In the genomic region with DNA sequence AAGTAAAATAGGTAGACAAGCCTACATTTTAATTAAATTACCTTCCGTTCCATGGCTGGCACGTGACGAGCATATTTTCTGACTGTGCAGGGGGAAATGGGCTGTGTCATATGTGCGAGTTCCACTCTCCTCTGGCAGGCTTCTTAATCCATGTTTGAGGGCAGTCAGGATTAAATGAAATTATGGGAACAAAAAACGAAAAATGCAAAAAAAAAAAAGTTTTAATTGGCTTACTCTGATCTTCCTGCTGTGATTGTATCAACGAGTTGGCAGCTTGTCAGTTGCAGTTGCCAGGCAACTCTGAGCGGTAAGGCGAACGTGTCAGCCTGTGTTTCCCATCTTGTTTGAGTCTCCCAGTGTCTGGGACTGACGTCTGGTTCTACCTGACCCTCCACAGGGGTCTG, we compare ENCODE assay signal across 18 cellular contexts.
DNase-seq lines count a peak whose midpoint lies in the region; ATAC-seq, FAIRE-seq and TF ChIP-seq lines count a peak whose summit lies in the region.
"Had no signal": no experiment of that assay in that cellular context is flagged by ENCODE, and none has a peak within 500 bp of the region (broad histone marks: within the 10 kb centered on the region; RNA-seq: fewer than 3 reads in every experiment).

No MANE protein-coding gene starts in this region.

- H3K4me1 ChIP-seq in GM23248 (ENCODE audit: insufficient read depth) (peaks cover 12% of the 10 kb centered on the region), adrenal gland (replicated peaks in 1 of 2) (no peaks in the 10 kb centered on the region), HepG2 (ENCODE audit: insufficient read depth, low read length) (no peaks in the 10 kb centered on the region)
- H3K4me1 ChIP-seq: BLaER1, thyroid gland had no signal

- no peaks in the 10 kb centered on the region for H3K27me3 ChIP-seq in GM23248 (replicated peaks; ENCODE audit: insufficient read depth)
- H3K27me3 ChIP-seq in adrenal gland = no peaks in the 10 kb centered on the region
- H3K27me3 ChIP-seq in HepG2 (ENCODE audit: control insufficient read depth in 1 of 2, insufficient read depth in 2 of 2, low read length in 2 of 2) = peaks cover 0 to 4% of the 10 kb centered on the region in 2 experiments; a peak in 1 of 5 replicates
- H3K27me3 ChIP-seq: BLaER1, thyroid gland had no signal

- no peak overlapping the region for H3K9ac ChIP-seq in GM23248
- H3K9ac ChIP-seq in HepG2 (ENCODE audit: insufficient read depth, low read depth, low read length) = no peak overlapping the region
- H3K9ac ChIP-seq: BLaER1 had no signal

- H3K9me2 ChIP-seq in GM23248 (ENCODE audit: insufficient read depth) = no peaks in the 10 kb centered on the region

- TF ChIP-seq RAD21 in HepG2 (CRISPR knock-in tag; IDR thresholded peaks at IDR 0.05) = no peak

- no peak overlapping the region for H2AFZ ChIP-seq in GM23248
- no peak overlapping the region for H2AFZ ChIP-seq in HepG2 (ENCODE audit: low read length)

- CTCF ChIA-PET in HepG2 (lab: Yijun Ruan, JAX; ENCODE audit: low intra/inter-chr PET ratio, low total read pairs) = no interaction called here

- TF ChIP-seq CTCF in AG09319 (IDR thresholded peaks at IDR 0.05; ENCODE audit: low read depth, low read length) (no peak), adrenal gland (IDR thresholded peaks at IDR 0.05) (no peak), fibroblast of pulmonary artery (IDR thresholded peaks at IDR 0.05; ENCODE audit: low read length, missing control alignments) (no peak), HepG2 (CRISPR knock-in tag; IDR thresholded peaks at IDR 0.05) (no peak)

- H3K27ac ChIP-seq in GM23248 (no peak overlapping the region), adrenal gland (no peak overlapping the region), HepG2 (ENCODE audit: extremely low read length, insufficient read depth, low read length) (no peak overlapping the region)
- H3K27ac ChIP-seq: BLaER1, thyroid gland had no signal

- peaks cover 10% of the 10 kb centered on the region; the same call in 1 of the 2 replicates for H3F3A ChIP-seq in GM23248 (ENCODE audit: insufficient read depth)

- H3K4me2 ChIP-seq in GM23248 (ENCODE audit: unreplicated experiment) (no peak overlapping the region), HepG2 (ENCODE audit: low read depth, low read length) (no peak overlapping the region)
- H3K4me2 ChIP-seq: BLaER1, smooth muscle cell had no signal

- H4K20me1 ChIP-seq in GM23248 (ENCODE audit: insufficient read depth) (no peaks in the 10 kb centered on the region), HepG2 (ENCODE audit: insufficient read depth, low read length) (no peaks in the 10 kb centered on the region)
- H4K20me1 ChIP-seq: BLaER1 had no signal

- no peaks in the 10 kb centered on the region for H3K36me3 ChIP-seq in GM23248 (ENCODE audit: low read depth)
- H3K36me3 ChIP-seq in adrenal gland (replicated peaks in 1 of 2) = no peaks in the 10 kb centered on the region
- no peaks in the 10 kb centered on the region for H3K36me3 ChIP-seq in HepG2 (replicated peaks in 1 of 2; ENCODE audit: control insufficient read depth in 1 of 2, insufficient read depth in 2 of 2, low read length in 2 of 2)
- H3K36me3 ChIP-seq: BLaER1, thyroid gland had no signal

- ATAC-seq in HG03469 (IDR thresholded peaks at IDR 0.05; ENCODE audit: unreplicated experiment) = no peak
- ATAC-seq in HepG2 = no peak

- H3K4me1 Mint-ChIP-seq in T-helper 2 cell treated with Interferon-gamma antibody and Interleukin-4, amounts not matched to agents 5 μg/mL and 100 μg/mL, for 36 hours (ENCODE audit: low read depth) = no peaks in the 10 kb centered on the region

- 7 to 10% methylated on average over 10 of the region's 10 CpGs for WGBS in GM23248 (ENCODE audit: low coverage in 1 of 2, low lambda C conversion rate in 2 of 2, missing lambda C conversion rate in 2 of 2), 2 experiments
- 32 to 39% (median 35%) methylated on average over 10 of the region's 10 CpGs for WGBS in adrenal gland, 4 donors
- WGBS in HepG2 (ENCODE audit: low lambda C conversion rate) = 12% methylated on average over 10 of the region's 10 CpGs

- TF ChIP-seq POLR2A in adrenal gland (IDR thresholded peaks at IDR 0.05) (no peak), HepG2 (IDR thresholded peaks at IDR 0.05; ENCODE audit: insufficient read depth in 1 of 2, low read depth in 2 of 2, low read length in 2 of 2) (no peak)

- POLR2A ChIA-PET in HepG2 (lab: Yijun Ruan, JAX) = no interaction called here

- intact Hi-C loops in adrenal gland (cut with DNase I) (no loop called here), HepG2 (cut with micrococcal nuclease; ENCODE audit: unreplicated experiment) (no loop called here)

- H3K4me3 Mint-ChIP-seq in T-helper 2 cell treated with Interferon-gamma antibody and Interleukin-4, amounts not matched to agents 5 μg/mL and 100 μg/mL, for 36 hours = no peak overlapping the region
- H3K4me3 Mint-ChIP-seq: HFFc6 had no signal

- H3K36me3 Mint-ChIP-seq in T-helper 2 cell treated with Interferon-gamma antibody and Interleukin-4, amounts not matched to agents 5 μg/mL and 100 μg/mL, for 36 hours (ENCODE audit: low read depth) = no peaks in the 10 kb centered on the region

- FAIRE-seq in HepG2 (lab: Jason Lieb, UNC) = no peak
- FAIRE-seq: bronchial epithelial cell had no signal

- peak; percentile 1 for DNase-seq in AG09319 (ENCODE audit: extremely low read depth, low read depth)
- peak; percentile 39 for DNase-seq in GM23248
- DNase-seq in adrenal gland = peak in 4 of 7 donors; percentile 11 to 83 (median 23)
- DNase-seq in fibroblast of pulmonary artery (ENCODE audit: low read depth) = peak; percentile 1
- DNase-seq in T-helper 2 cell treated with Interferon-gamma antibody and Interleukin-4, amounts not matched to agents 5 μg/mL and 100 μg/mL, for 36 hours (ENCODE audit: low spot score) = no peak
- DNase-seq in HepG2 (ENCODE audit: low spot score) = no peak
- no peak for DNase-seq in SW 1271 (lab: John Stamatoyannopoulos, UW)
- DNase-seq: activated CD4-positive, alpha-beta T cell treated with anti-CD3 and anti-CD28 coated beads for 1 hour; activated CD8-positive, alpha-beta memory T cell treated with anti-CD3 and anti-CD28 coated beads, Interleukin-2, amount 50 U/mL, for 48 hours; activated naive CD4-positive, alpha-beta T cell treated with Interleukin-2 at 50 U/mL for 16 hours; HFFc6; Right ventricle myocardium superior; T-helper 2 cell had no signal

- H3K27ac Mint-ChIP-seq in T-helper 2 cell treated with Interferon-gamma antibody and Interleukin-4, amounts not matched to agents 5 μg/mL and 100 μg/mL, for 36 hours = no peak overlapping the region
- H3K27ac Mint-ChIP-seq: HFFc6 had no signal

- H3K27me3 Mint-ChIP-seq in T-helper 2 cell treated with Interferon-gamma antibody and Interleukin-4, amounts not matched to agents 5 μg/mL and 100 μg/mL, for 36 hours (ENCODE audit: low read depth) = no peaks in the 10 kb centered on the region

- no peak overlapping the region for H3K4me3 ChIP-seq in GM23248
- no peak overlapping the region for H3K4me3 ChIP-seq in adrenal gland
- H3K4me3 ChIP-seq in fibroblast of pulmonary artery (replicated peaks; ENCODE audit: low read depth, low read length) = no peak overlapping the region
- no peak overlapping the region for H3K4me3 ChIP-seq in HepG2 (replicated peaks in 1 of 3; ENCODE audit: insufficient read depth in 1 of 3, low read depth in 2 of 3, low read length in 3 of 3)
- H3K4me3 ChIP-seq: BLaER1, smooth muscle cell, thyroid gland had no signal

- in situ Hi-C loops in GM23248 (cut with MboI) (no loop called here), HepG2 (cut with HindIII; ENCODE audit: extremely low pct_ligation_motif_present, low pct_unique_long_range_greater_than_20kb) (no loop called here)

- H3K9me3 Mint-ChIP-seq in T-helper 2 cell treated with Interferon-gamma antibody and Interleukin-4, amounts not matched to agents 5 μg/mL and 100 μg/mL, for 36 hours = no peaks in the 10 kb centered on the region
- H3K9me3 Mint-ChIP-seq: HFFc6 had no signal

- H3K9me3 ChIP-seq in GM23248 (ENCODE audit: low read depth) = no peaks in the 10 kb centered on the region
- H3K9me3 ChIP-seq in adrenal gland (replicated peaks in 1 of 3) = no peaks in the 10 kb centered on the region
- H3K9me3 ChIP-seq in HepG2 (ENCODE audit: low read length) = no peaks in the 10 kb centered on the region
- H3K9me3 ChIP-seq: BLaER1, thyroid gland had no signal

- no peaks in the 10 kb centered on the region for H3K79me2 ChIP-seq in GM23248 (ENCODE audit: insufficient read depth)
- H3K79me2 ChIP-seq in HepG2 (ENCODE audit: insufficient read depth, low read length) = no peaks in the 10 kb centered on the region

- no peak for TF ChIP-seq EP300 in HepG2 (IDR thresholded peaks at IDR 0.05; ENCODE audit: low read depth in 2 of 2, low read length in 2 of 2)
- TF ChIP-seq EP300 in HepG2 (CRISPR knock-in tag; IDR thresholded peaks at IDR 0.05; ENCODE audit: borderline replicate concordance) = no peak

- no TSS peak for BruUV-seq in HepG2 (replicated peaks; lab: Mats Ljungman, UMichigan)

TF ChIP-seq in HepG2, 621 proteins besides CTCF, POLR2A, EP300 and RAD21 (continues in another document):
- TF ChIP-seq ZNF468 (CRISPR knock-in tag; IDR thresholded peaks at IDR 0.05) (no peak), XRCC5 (optimal IDR thresholded peaks at IDR 0.05; ENCODE audit: low read length) (no peak), MAZ (IDR thresholded peaks at IDR 0.05; ENCODE audit: borderline replicate concordance, low read depth, low read length) (no peak), MAZ (CRISPR knock-in tag; IDR thresholded peaks at IDR 0.05; ENCODE audit: low read depth) (no peak), WIZ (CRISPR knock-in tag; IDR thresholded peaks at IDR 0.05) (no peak)
- TF ChIP-seq, protein P1, sequence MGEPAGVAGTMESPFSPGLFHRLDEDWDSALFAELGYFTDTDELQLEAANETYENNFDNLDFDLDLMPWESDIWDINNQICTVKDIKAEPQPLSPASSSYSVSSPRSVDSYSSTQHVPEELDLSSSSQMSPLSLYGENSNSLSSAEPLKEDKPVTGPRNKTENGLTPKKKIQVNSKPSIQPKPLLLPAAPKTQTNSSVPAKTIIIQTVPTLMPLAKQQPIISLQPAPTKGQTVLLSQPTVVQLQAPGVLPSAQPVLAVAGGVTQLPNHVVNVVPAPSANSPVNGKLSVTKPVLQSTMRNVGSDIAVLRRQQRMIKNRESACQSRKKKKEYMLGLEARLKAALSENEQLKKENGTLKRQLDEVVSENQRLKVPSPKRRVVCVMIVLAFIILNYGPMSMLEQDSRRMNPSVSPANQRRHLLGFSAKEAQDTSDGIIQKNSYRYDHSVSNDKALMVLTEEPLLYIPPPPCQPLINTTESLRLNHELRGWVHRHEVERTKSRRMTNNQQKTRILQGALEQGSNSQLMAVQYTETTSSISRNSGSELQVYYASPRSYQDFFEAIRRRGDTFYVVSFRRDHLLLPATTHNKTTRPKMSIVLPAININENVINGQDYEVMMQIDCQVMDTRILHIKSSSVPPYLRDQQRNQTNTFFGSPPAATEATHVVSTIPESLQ (CRISPR knock-in tag; conservative IDR thresholded peaks at IDR 0.05) = no peak

Comparison
In these comparisons a context has a peak if more than half of its experiments do, and no peak if none do; other contexts are left out.
1. DNase-seq: peak in AG09319 (single experiment), GM23248 (single experiment), adrenal gland (4 of 7) and fibroblast of pulmonary artery (single experiment); none in T-helper 2 cell treated with Interferon-gamma antibody and Interleukin-4, amounts not matched to agents 5 μg/mL and 100 μg/mL, for 36 hours (single experiment), HepG2 (single experiment) and SW 1271 (0 of 2).